Comparison of ENCODE assay signal across 8 cellular contexts in genomic region chr19:18223860-18224524, GRCh38. TPM values are rescaled to one million over a fixed set of nuclear protein-coding genes. Genes with fewer than 3 reads are reported as not detected.
DNase-seq lines count a peak whose midpoint lies in the region; ATAC-seq and TF ChIP-seq lines count a peak whose summit lies in the region.

No MANE protein-coding gene starts in this region.

- H3K23me2 ChIP-seq in H9 (ENCODE audit: insufficient read length, low read depth, low read length, poor library complexity, severe bottlenecking) = peaks cover 4% of the 10 kb centered on the region

- H3K4me3 Mint-ChIP-seq in CD4-positive, CD25-positive, alpha-beta regulatory T cell = peak overlapping the region; percentile 85 to 93 (median 86)
- peak overlapping the region; percentile 78 to 97 for H3K4me3 Mint-ChIP-seq in H9
- H3K4me3 Mint-ChIP-seq in brain = peak overlapping the region; percentile 83 to 93 (median 88)
- H3K4me3 Mint-ChIP-seq in stimulated activated effector memory CD8-positive, alpha-beta T cell treated with anti-CD3 and anti-CD28 coated beads, Interleukin-12 subunit alpha, Interleukin-12 subunit beta, amount 100 ng/mL, for 72 hours = peak overlapping the region; percentile 91

- peaks cover 51% of the 10 kb centered on the region for H3K27me3 Mint-ChIP-seq in CD4-positive, CD25-positive, alpha-beta regulatory T cell
- H3K27me3 Mint-ChIP-seq in H9 (ENCODE audit: low read depth) = peaks cover 34% of the 10 kb centered on the region
- H3K27me3 Mint-ChIP-seq in brain = peaks cover 79% of the 10 kb centered on the region

- H3T11ph ChIP-seq in H9 (ENCODE audit: low read length) = no peak overlapping the region

- no peak for ATAC-seq in CD4-positive, CD25-positive, alpha-beta regulatory T cell (ENCODE audit: low read depth in 2 of 2)
- peak; percentile 20 for ATAC-seq in stimulated activated effector memory CD8-positive, alpha-beta T cell treated with anti-CD3 and anti-CD28 coated beads, Interleukin-12 subunit alpha, Interleukin-12 subunit beta, amount 100 ng/mL, for 72 hours

- no peaks in the 10 kb centered on the region for H4K20me1 ChIP-seq in H9 (ENCODE audit: control insufficient read depth, insufficient read depth, insufficient read length)

- DNase-seq in CD4-positive, CD25-positive, alpha-beta regulatory T cell = peak in 2 of 3 donors; percentile 21 to 50
- DNase-seq in H9 = peak; percentile 96
- peak; percentile 17 to 64 (median 61) for DNase-seq in Peyer's patch
- peak; percentile 92 for DNase-seq in islet precursor cell
- DNase-seq in stimulated activated effector memory CD8-positive, alpha-beta T cell treated with anti-CD3 and anti-CD28 coated beads, Interleukin-12 subunit alpha, Interleukin-12 subunit beta, amount 100 ng/mL, for 72 hours (ENCODE audit: low spot score in 2 of 2) = peak; percentile 33 to 78
- DNase-seq in COLO829 (ENCODE audit: low spot score) = no peak
- DNase-seq in NCI-H2081 treated with DMSO at 0.1 percent for 48 hours (lab: John Stamatoyannopoulos, UW) = no peak

- peak overlapping the region; percentile 62 for H3K4me3 ChIP-seq in CD4-positive, CD25-positive, alpha-beta regulatory T cell (ENCODE audit: low read depth, low read length)
- peak overlapping the region; percentile 15 to 58 (median 42) for H3K4me3 ChIP-seq in Peyer's patch

- H4K8ac ChIP-seq in H9 (replicated peaks; ENCODE audit: insufficient read length, low read depth, low read length) = no peak overlapping the region

- no peaks in the 10 kb centered on the region for H3K36me3 Mint-ChIP-seq in CD4-positive, CD25-positive, alpha-beta regulatory T cell
- H3K36me3 Mint-ChIP-seq in H9 (ENCODE audit: insufficient read depth in 1 of 3, low read depth in 3 of 3) = no peaks in the 10 kb centered on the region; a peak in 1 of 7 replicates
- H3K36me3 Mint-ChIP-seq in brain = no peaks in the 10 kb centered on the region
- H3K36me3 Mint-ChIP-seq in stimulated activated effector memory CD8-positive, alpha-beta T cell treated with anti-CD3 and anti-CD28 coated beads, Interleukin-12 subunit alpha, Interleukin-12 subunit beta, amount 100 ng/mL, for 72 hours = peaks cover 11% of the 10 kb centered on the region

- no peaks in the 10 kb centered on the region for H3K79me2 ChIP-seq in H9 (ENCODE audit: insufficient read depth, low read length)

- no peaks in the 10 kb centered on the region for H3K36me3 ChIP-seq in CD4-positive, CD25-positive, alpha-beta regulatory T cell (ENCODE audit: control insufficient read depth, insufficient read depth, low read length)
- H3K36me3 ChIP-seq in Peyer's patch = no peaks in the 10 kb centered on the region

- no CpG with 5 or more reads among the region's 39 CpGs for WGBS in H9 (ENCODE audit: extremely low coverage, insufficient read length, low lambda C conversion rate)

- H3K27me3 ChIP-seq in CD4-positive, CD25-positive, alpha-beta regulatory T cell (ENCODE audit: control insufficient read depth, insufficient read depth, low read length) = peaks cover 3% of the 10 kb centered on the region
- peaks cover 2% of the 10 kb centered on the region; the same call in 1 of the 2 replicates for H3K27me3 ChIP-seq in H9 (ENCODE audit: insufficient read depth, low read length)
- H3K27me3 ChIP-seq in Peyer's patch = peaks cover 0 to 10% of the 10 kb centered on the region in 2 donors

- H3K9me3 ChIP-seq in CD4-positive, CD25-positive, alpha-beta regulatory T cell (ENCODE audit: control insufficient read depth in 2 of 2, low read length in 2 of 2) = no peaks in the 10 kb centered on the region
- H3K9me3 ChIP-seq in H9 (ENCODE audit: control insufficient read depth, low read depth, low read length) (no peaks in the 10 kb centered on the region), Peyer's patch (no peaks in the 10 kb centered on the region)

- H3K14ac ChIP-seq in H9 (ENCODE audit: insufficient read depth, low read length) = peak overlapping the region; percentile 68; the same call in 1 of the 2 replicates

- no peak overlapping the region for H3K4ac ChIP-seq in H9 (ENCODE audit: low read depth, low read length)

- peaks cover 0 to 37% (median 7%) of the 10 kb centered on the region in 4 donors for H3K4me1 Mint-ChIP-seq in CD4-positive, CD25-positive, alpha-beta regulatory T cell
- H3K4me1 Mint-ChIP-seq in H9 (peaks cover 28 to 39% of the 10 kb centered on the region in 2 experiments), brain (peaks cover 34% of the 10 kb centered on the region)
- H3K4me1 Mint-ChIP-seq in stimulated activated effector memory CD8-positive, alpha-beta T cell treated with anti-CD3 and anti-CD28 coated beads, Interleukin-12 subunit alpha, Interleukin-12 subunit beta, amount 100 ng/mL, for 72 hours = peaks cover 43% of the 10 kb centered on the region

- H4K91ac ChIP-seq in H9 (ENCODE audit: insufficient read length, low read depth, low read length) = no peak overlapping the region

- no peak overlapping the region for H3K27ac ChIP-seq in CD4-positive, CD25-positive, alpha-beta regulatory T cell (ENCODE audit: insufficient read depth, low read length, poor library complexity, severe bottlenecking)
- H3K27ac ChIP-seq in H9 (ENCODE audit: insufficient read length, low read depth, low read length) = peak overlapping the region; percentile 6
- H3K27ac ChIP-seq in Peyer's patch = peak overlapping the region in 2 of 4 donors; percentile 24 to 54

- H3K27ac Mint-ChIP-seq in CD4-positive, CD25-positive, alpha-beta regulatory T cell = peak overlapping the region in 1 of 3 donors; percentile 79
- peak overlapping the region; percentile 96 to 99 (median 97) for H3K27ac Mint-ChIP-seq in H9
- peak overlapping the region; percentile 88 to 93 (median 92) for H3K27ac Mint-ChIP-seq in brain
- peak overlapping the region; percentile 91 for H3K27ac Mint-ChIP-seq in stimulated activated effector memory CD8-positive, alpha-beta T cell treated with anti-CD3 and anti-CD28 coated beads, Interleukin-12 subunit alpha, Interleukin-12 subunit beta, amount 100 ng/mL, for 72 hours

- no peaks in the 10 kb centered on the region for H3K79me1 ChIP-seq in H9 (ENCODE audit: insufficient read depth, low read depth, low read length, poor library complexity, severe bottlenecking)

- H3K4me2 ChIP-seq in H9 (ENCODE audit: insufficient read depth, insufficient read length, low read length) = peak overlapping the region; percentile 71

- H2BK120ac ChIP-seq in H9 (ENCODE audit: low read depth, low read length, poor library complexity, severe bottlenecking) = no peak overlapping the region

- peaks cover 23% of the 10 kb centered on the region for H3K4me1 ChIP-seq in CD4-positive, CD25-positive, alpha-beta regulatory T cell (ENCODE audit: control insufficient read depth, insufficient read depth, low read length, poor library complexity, severe bottlenecking)
- no peaks in the 10 kb centered on the region; the same call in 1 of the 2 replicates for H3K4me1 ChIP-seq in H9 (ENCODE audit: insufficient read depth, low read length)
- peaks cover 0 to 31% (median 9%) of the 10 kb centered on the region in 4 donors for H3K4me1 ChIP-seq in Peyer's patch

- H3K56ac ChIP-seq in H9 (ENCODE audit: insufficient read length, low read depth, low read length) = no peak overlapping the region

- peak overlapping the region; percentile 76 for H3K9ac ChIP-seq in H9 (ENCODE audit: extremely low read depth, insufficient read length, low read length)

- no peak overlapping the region for H2BK5ac ChIP-seq in H9 (ENCODE audit: insufficient read length, low read length)

- no peak overlapping the region for H3K23ac ChIP-seq in H9 (ENCODE audit: insufficient read length, low read depth, low read length)

- TF ChIP-seq CTCF in H9 (conservative IDR thresholded peaks at IDR 0.05) = no peak
- TF ChIP-seq CTCF in Peyer's patch (IDR thresholded peaks at IDR 0.05) = no peak
- no peak for TF ChIP-seq CTCF in brain (conservative IDR thresholded peaks at IDR 0.05)

- H2BK20ac ChIP-seq in H9 (ENCODE audit: low read depth, low read length, poor library complexity, severe bottlenecking) = no peak overlapping the region

- no peak overlapping the region for H2BK12ac ChIP-seq in H9 (ENCODE audit: insufficient read length, low read depth, low read length)

- H3K18ac ChIP-seq in H9 (ENCODE audit: insufficient read length, low read depth, low read length) = peak overlapping the region; percentile 86

- no peak for TF ChIP-seq POLR2A in Peyer's patch (IDR thresholded peaks at IDR 0.05)

- no peak overlapping the region for H4K5ac ChIP-seq in H9 (ENCODE audit: insufficient read length, low read depth, low read length)

- peaks cover 0 to 3% (median 0%) of the 10 kb centered on the region in 7 donors for H3K9me3 Mint-ChIP-seq in CD4-positive, CD25-positive, alpha-beta regulatory T cell
- peaks cover 0 to 2% of the 10 kb centered on the region in 2 experiments; a peak in 1 of 5 replicates for H3K9me3 Mint-ChIP-seq in H9
- H3K9me3 Mint-ChIP-seq in brain = peaks cover 0 to 8% (median 0%) of the 10 kb centered on the region in 5 experiments
- no peaks in the 10 kb centered on the region for H3K9me3 Mint-ChIP-seq in stimulated activated effector memory CD8-positive, alpha-beta T cell treated with anti-CD3 and anti-CD28 coated beads, Interleukin-12 subunit alpha, Interleukin-12 subunit beta, amount 100 ng/mL, for 72 hours

- H2AFZ ChIP-seq in H9 (ENCODE audit: low read length) = no peak overlapping the region

- H2BK15ac ChIP-seq in H9 (ENCODE audit: low read depth, low read length) = no peak overlapping the region

- H2AK5ac ChIP-seq in H9 (ENCODE audit: insufficient read length, low read length) = no peak overlapping the region

RNA-seq across cellular contexts. Expression of gene PDE4C, which starts 2.2 kb away (rescaled TPM):
- not detected for total RNA-seq in CD4-positive, CD25-positive, alpha-beta regulatory T cell
- polyA plus RNA-seq in CD4-positive, CD25-positive, alpha-beta regulatory T cell = not detected
- 1.4 and 1.8 TPM in 2 replicates for total RNA-seq in H9 (2021)
- total RNA-seq in Peyer's patch = 1 to 10 TPM in 3 of 4 donors, not detected in 1; 3.9 to 8.3 (median 8.3) TPM
- 0.25 TPM for polyA plus RNA-seq in brain (ENCODE audit: insufficient read depth, low read depth, low replicate concordance)

RNA-seq across cellular contexts. Expression of gene RAB3A, which starts 20.1 kb away (rescaled TPM):
- 5.1 TPM for total RNA-seq in CD4-positive, CD25-positive, alpha-beta regulatory T cell
- polyA plus RNA-seq in CD4-positive, CD25-positive, alpha-beta regulatory T cell = 1 to 10 TPM in 2 of 4 donors, under 1 TPM in 2; 0.87 to 1.6 (median 1.2) TPM
- total RNA-seq in H9 (2021) (6.8 and 8.5 TPM in 2 replicates), Peyer's patch (1 to 10 TPM in 3 of 4 donors, not detected in 1; 6.1 to 9.5 (median 8.3) TPM)
- polyA plus RNA-seq in brain (ENCODE audit: insufficient read depth, low read depth, low replicate concordance) = 184 TPM

RNA-seq across cellular contexts. Expression of gene MPV17L2, which starts 31.0 kb away (rescaled TPM):
- 5.5 TPM for total RNA-seq in CD4-positive, CD25-positive, alpha-beta regulatory T cell
- 10 to 100 TPM; 11.3 to 20.8 (median 13.9) TPM for polyA plus RNA-seq in CD4-positive, CD25-positive, alpha-beta regulatory T cell
- total RNA-seq in H9 (2021) = 22.4 and 26.4 TPM in 2 replicates
- 10 to 100 TPM in 3 of 4 donors, 1 to 10 TPM in 1; 4.1 to 19.6 (median 16.0) TPM for total RNA-seq in Peyer's patch
- 19.0 TPM for polyA plus RNA-seq in brain (ENCODE audit: insufficient read depth, low read depth, low replicate concordance)

RNA-seq across cellular contexts. Expression of gene IQCN, which starts 50.3 kb away (rescaled TPM):
- total RNA-seq in CD4-positive, CD25-positive, alpha-beta regulatory T cell = 26.5 TPM
- under 1 TPM in 3 of 4 donors, not detected in 1; 0.03 to 0.28 (median 0.16) TPM for polyA plus RNA-seq in CD4-positive, CD25-positive, alpha-beta regulatory T cell
- total RNA-seq in H9 (2021) (0.39 and 0.48 TPM in 2 replicates), Peyer's patch (10 to 100 TPM in 2 of 4 donors, 1 to 10 TPM in 2; 7.4 to 40.2 (median 17.0) TPM)
- polyA plus RNA-seq in brain (ENCODE audit: insufficient read depth, low read depth, low replicate concordance) = 7.6 TPM

RNA-seq across cellular contexts. Expression of gene IFI30, which starts 50.4 kb away (rescaled TPM):
- total RNA-seq in CD4-positive, CD25-positive, alpha-beta regulatory T cell = 2.3 TPM
- polyA plus RNA-seq in CD4-positive, CD25-positive, alpha-beta regulatory T cell = 10 to 100 TPM in 2 of 4 donors, 1 to 10 TPM in 2; 7.1 to 17.8 (median 9.7) TPM
- total RNA-seq in H9 (2021) (23.6 and 28.0 TPM in 2 replicates), Peyer's patch (100 to 1,000 TPM in 1 of 4 donors, 10 to 100 TPM in 3; 54.9 to 109 (median 60.7) TPM)
- polyA plus RNA-seq in brain (ENCODE audit: insufficient read depth, low read depth, low replicate concordance) = 55.7 TPM

Comparison
In these comparisons a context has a peak if more than half of its experiments do, and no peak if none do; other contexts are left out.
1. DNase-seq: peak in CD4-positive, CD25-positive, alpha-beta regulatory T cell (2 of 3), H9 (single experiment), Peyer's patch (3 of 3), islet precursor cell (single experiment) and stimulated activated effector memory CD8-positive, alpha-beta T cell treated with anti-CD3 and anti-CD28 coated beads, Interleukin-12 subunit alpha, Interleukin-12 subunit beta, amount 100 ng/mL, for 72 hours (2 of 2); none in COLO829 (single experiment) and NCI-H2081 treated with DMSO at 0.1 percent for 48 hours (single experiment).
2. Peak in every context shown above with its lines, with median percentiles within 50 percentile points of each other: H3K4me3 Mint-ChIP-seq.